11 cellular contexts compared by ENCODE assay signal in genomic region chr16:68246671-68247070, GRCh38. TPM values are rescaled to one million over a fixed set of nuclear protein-coding genes. Genes with fewer than 3 reads are reported as not detected.
DNase-seq lines count a peak whose midpoint lies in the region; ATAC-seq and TF ChIP-seq lines count a peak whose summit lies in the region.
"Had no signal": no experiment of that assay in that cellular context is flagged by ENCODE, and none has a peak within 500 bp of the region (broad histone marks: within the 10 kb centered on the region; RNA-seq: fewer than 3 reads in every experiment).

No MANE protein-coding gene starts in this region.

- H2BK5ac ChIP-seq in neuronal stem cell (ENCODE audit: low read length): no peak overlapping the region

- peaks cover 19% of the 10 kb centered on the region for H3K4me1 ChIP-seq in CD8-positive, alpha-beta memory T cell (ENCODE audit: insufficient read depth, low read length)
- H3K4me1 ChIP-seq in MM.1S (ENCODE audit: low read length) (peaks cover 48% of the 10 kb centered on the region), neuronal stem cell (ENCODE audit: control insufficient read depth in 2 of 2, insufficient read depth in 1 of 2, low read depth in 1 of 2, low read length in 2 of 2) (peaks cover 6 to 10% of the 10 kb centered on the region in 2 donors)

- H3K4me3 Mint-ChIP-seq in CD8-positive, alpha-beta memory T cell: peak overlapping the region in 6 of 7 donors; percentile 97 to 99 (median 98)
- peak overlapping the region; percentile 95 for H3K4me3 Mint-ChIP-seq in dendritic cell treated with granulocyte-macrophage colony-stimulating factor and Interleukin-4, amounts not matched to agents 40 ng/mL and 50 ng/mL, for 4 days

- H3K4me2 ChIP-seq in MM.1S (ENCODE audit: low read depth, low read length) (peak overlapping the region; percentile 95), neuronal stem cell (ENCODE audit: insufficient read depth, low read length, poor library complexity, severe bottlenecking) (no peak overlapping the region)

- H3K14ac ChIP-seq in neuronal stem cell (ENCODE audit: low read length): no peak overlapping the region

- H3K9me2 ChIP-seq in MM.1S (replicated peaks; ENCODE audit: insufficient read depth, low read length): no peaks in the 10 kb centered on the region

- no peak overlapping the region for H2BK15ac ChIP-seq in neuronal stem cell (ENCODE audit: low read length)

- H3K23ac ChIP-seq in neuronal stem cell (ENCODE audit: low read depth, low read length, poor library complexity): peak overlapping the region; percentile 10

- H4K91ac ChIP-seq in neuronal stem cell (ENCODE audit: low read depth, low read length, poor library complexity): no peak overlapping the region

- peaks cover 59% of the 10 kb centered on the region for H3K79me2 ChIP-seq in MM.1S (ENCODE audit: low read length)

- no CpG with 5 or more reads among the region's 5 CpGs for WGBS in neuronal stem cell (ENCODE audit: extremely low coverage in 2 of 2, insufficient read length in 2 of 2, insufficient replicate concordance in 1 of 2), 2 donors

- no peak for TF ChIP-seq CTCF in MM.1S (IDR thresholded peaks at IDR 0.05; ENCODE audit: low read length)

- CTCF ChIA-PET in CD8-positive, alpha-beta memory T cell (lab: Charles Lee): interaction anchor here (1.4 to 5.5 kb wide), 3 partner anchors 9 to 82 kb away, joined by 3 to 42 read pairs (median 18); no protein-coding TSS in a partner anchor

- no peaks in the 10 kb centered on the region for H3K9me3 Mint-ChIP-seq in CD8-positive, alpha-beta memory T cell
- H3K9me3 Mint-ChIP-seq in dendritic cell treated with granulocyte-macrophage colony-stimulating factor and Interleukin-4, amounts not matched to agents 40 ng/mL and 50 ng/mL, for 4 days: no peaks in the 10 kb centered on the region

- H3F3A ChIP-seq in MM.1S (ENCODE audit: insufficient read depth, low read length): peaks cover 20% of the 10 kb centered on the region

- no peaks in the 10 kb centered on the region for H3K27me3 ChIP-seq in CD8-positive, alpha-beta memory T cell (ENCODE audit: insufficient read depth, low read length, poor library complexity, severe bottlenecking)
- H3K27me3 ChIP-seq in MM.1S (replicated peaks; ENCODE audit: insufficient read depth, low read length) (no peaks in the 10 kb centered on the region), neuronal stem cell (ENCODE audit: control insufficient read depth in 3 of 3, insufficient read depth in 3 of 3, low read depth in 1 of 3, low read length in 3 of 3) (peaks cover 0 to 8% (median 0%) of the 10 kb centered on the region in 3 experiments)
- H3K27me3 ChIP-seq: neutrophil had no signal

- no peak overlapping the region for H4K8ac ChIP-seq in neuronal stem cell (ENCODE audit: low read depth, low read length)

- H3K4me3 ChIP-seq in CD8-positive, alpha-beta memory T cell (ENCODE audit: low read length): no peak overlapping the region
- H3K4me3 ChIP-seq in MM.1S (ENCODE audit: low read length): peak overlapping the region; percentile 96
- H3K4me3 ChIP-seq in neuronal stem cell (ENCODE audit: low read length in 2 of 2): peak overlapping the region in 1 of 2 donors; percentile 94

- no peaks in the 10 kb centered on the region for H3K36me3 ChIP-seq in CD8-positive, alpha-beta memory T cell (ENCODE audit: insufficient read depth, low read length)
- H3K36me3 ChIP-seq in MM.1S (replicated peaks; ENCODE audit: insufficient read depth, low read length): no peaks in the 10 kb centered on the region
- H3K36me3 ChIP-seq in neuronal stem cell (replicated peaks in 1 of 2; ENCODE audit: control insufficient read depth in 2 of 2, insufficient read depth in 2 of 2, low read length in 2 of 2): peaks cover 4 to 9% of the 10 kb centered on the region in 2 donors
- H3K36me3 ChIP-seq: neutrophil had no signal

- no peaks in the 10 kb centered on the region for H4K20me1 ChIP-seq in MM.1S (ENCODE audit: insufficient read depth, low read length)

- no peak overlapping the region for H3K27ac ChIP-seq in CD8-positive, alpha-beta memory T cell (ENCODE audit: low read depth, low read length)
- H3K27ac ChIP-seq in MM.1S (ENCODE audit: low read length): peak overlapping the region; percentile 22; the same call in 1 of the 2 replicates
- no peak overlapping the region for H3K27ac ChIP-seq in neuronal stem cell (replicated peaks; ENCODE audit: low read length)

- peak overlapping the region in 2 of 8 donors; percentile 42 to 72 for H3K27ac Mint-ChIP-seq in CD8-positive, alpha-beta memory T cell
- peak overlapping the region; percentile 88 for H3K27ac Mint-ChIP-seq in dendritic cell treated with granulocyte-macrophage colony-stimulating factor and Interleukin-4, amounts not matched to agents 40 ng/mL and 50 ng/mL, for 4 days

- H3K9ac ChIP-seq in MM.1S (ENCODE audit: low read length) (peak overlapping the region; percentile 74; the same call in 1 of the 2 replicates), neuronal stem cell (ENCODE audit: low read depth, low read length, poor library complexity) (no peak overlapping the region)

- H2AFZ ChIP-seq in MM.1S (ENCODE audit: low read length): no peak overlapping the region
- H2AFZ ChIP-seq in neuronal stem cell (ENCODE audit: low read length): no peak overlapping the region

- POLR2A ChIA-PET in CD8-positive, alpha-beta memory T cell (lab: Charles Lee): no interaction called here

- no peak overlapping the region for H3K18ac ChIP-seq in neuronal stem cell (ENCODE audit: low read length)

- H2BK12ac ChIP-seq in neuronal stem cell (ENCODE audit: low read length): no peak overlapping the region

- no peak overlapping the region for H3K4ac ChIP-seq in neuronal stem cell (ENCODE audit: low read length)

- no peak overlapping the region for H2BK120ac ChIP-seq in neuronal stem cell (ENCODE audit: low read depth, low read length)

- no peak for DNase-seq in CD8-positive, alpha-beta memory T cell
- DNase-seq in MM.1S: peak; percentile 41
- DNase-seq in neuronal stem cell (ENCODE audit: low spot score): no peak
- no peak for DNase-seq in HPDE6-E6E7 (ENCODE audit: extremely low spot score)
- no peak for DNase-seq in DMS79 (lab: John Stamatoyannopoulos, UW)
- DNase-seq in NCI-H1092 (lab: John Stamatoyannopoulos, UW): no peak
- DNase-seq: activated CD4-positive, CD25-positive, alpha-beta regulatory T cell; NCI-H524 treated with DMSO at 0.1 percent for 48 hours had no signal

- no peaks in the 10 kb centered on the region for H3K9me3 ChIP-seq in CD8-positive, alpha-beta memory T cell (ENCODE audit: low read length)
- H3K9me3 ChIP-seq in MM.1S (replicated peaks; ENCODE audit: insufficient read depth, low read length) (no peaks in the 10 kb centered on the region), neuronal stem cell (replicated peaks in 1 of 2; ENCODE audit: control insufficient read depth in 2 of 2, insufficient read depth in 1 of 2, low read depth in 1 of 2, low read length in 2 of 2) (no peaks in the 10 kb centered on the region)
- H3K9me3 ChIP-seq: neutrophil had no signal

- H3K4me1 Mint-ChIP-seq in CD8-positive, alpha-beta memory T cell: peaks cover 19 to 38% (median 23%) of the 10 kb centered on the region in 3 donors
- H3K4me1 Mint-ChIP-seq in dendritic cell treated with granulocyte-macrophage colony-stimulating factor and Interleukin-4, amounts not matched to agents 40 ng/mL and 50 ng/mL, for 4 days (ENCODE audit: low read depth): peaks cover 64% of the 10 kb centered on the region

- peaks cover 0 to 24% (median 2%) of the 10 kb centered on the region in 3 donors for H3K36me3 Mint-ChIP-seq in CD8-positive, alpha-beta memory T cell
- peaks cover 49% of the 10 kb centered on the region for H3K36me3 Mint-ChIP-seq in dendritic cell treated with granulocyte-macrophage colony-stimulating factor and Interleukin-4, amounts not matched to agents 40 ng/mL and 50 ng/mL, for 4 days (ENCODE audit: low read depth)

- H3K27me3 Mint-ChIP-seq in CD8-positive, alpha-beta memory T cell: no peaks in the 10 kb centered on the region
- H3K27me3 Mint-ChIP-seq in dendritic cell treated with granulocyte-macrophage colony-stimulating factor and Interleukin-4, amounts not matched to agents 40 ng/mL and 50 ng/mL, for 4 days: no peaks in the 10 kb centered on the region

- intact Hi-C loops in dendritic cell treated with granulocyte-macrophage colony-stimulating factor and Interleukin-4, amounts not matched to agents 40 ng/mL and 50 ng/mL, for 4 days (cut with micrococcal nuclease): loop anchor here (1.0 to 5.0 kb wide), 2 partner anchors 11 to 66 kb away; partner anchors contain the start of genes PRMT7 and SLC7A6OS

- peaks cover 8% of the 10 kb centered on the region for H3K79me1 ChIP-seq in neuronal stem cell (ENCODE audit: low read depth, low read length)

- no peak overlapping the region for H2AK5ac ChIP-seq in neuronal stem cell (ENCODE audit: low read depth, low read length)

- ATAC-seq in HG03196 (IDR thresholded peaks at IDR 0.05; ENCODE audit: unreplicated experiment): no peak

RNA-seq across cellular contexts. Expression of gene PLA2G15, which starts 1.5 kb away (rescaled TPM):
- total RNA-seq in CD8-positive, alpha-beta memory T cell: 1 to 10 TPM; 9.0 to 9.4 TPM
- polyA plus RNA-seq in CD8-positive, alpha-beta memory T cell: 11.0 TPM
- polyA plus RNA-seq in neuronal stem cell (2013, experiment 1 of 2): 5.4 TPM
- polyA plus RNA-seq in neuronal stem cell (2013, experiment 2 of 2): 5.7 TPM

RNA-seq across cellular contexts. Expression of gene ESRP2, which starts 10.7 kb away (rescaled TPM):
- under 1 TPM; 0.11 to 0.27 TPM for total RNA-seq in CD8-positive, alpha-beta memory T cell
- 0.32 TPM for polyA plus RNA-seq in CD8-positive, alpha-beta memory T cell
- polyA plus RNA-seq in neuronal stem cell (2013, experiment 1 of 2): 0.15 TPM
- 0.12 TPM for polyA plus RNA-seq in neuronal stem cell (2013, experiment 2 of 2)

RNA-seq across cellular contexts. Expression of gene SLC7A6, which starts 17.7 kb away (rescaled TPM):
- 10 to 100 TPM; 91.2 to 94.9 TPM for total RNA-seq in CD8-positive, alpha-beta memory T cell
- polyA plus RNA-seq in CD8-positive, alpha-beta memory T cell: 18.7 TPM
- 9.0 TPM for polyA plus RNA-seq in neuronal stem cell (2013, experiment 1 of 2)
- polyA plus RNA-seq in neuronal stem cell (2013, experiment 2 of 2): 8.7 TPM
